9 cellular contexts compared by ENCODE assay signal in the genomic region with DNA sequence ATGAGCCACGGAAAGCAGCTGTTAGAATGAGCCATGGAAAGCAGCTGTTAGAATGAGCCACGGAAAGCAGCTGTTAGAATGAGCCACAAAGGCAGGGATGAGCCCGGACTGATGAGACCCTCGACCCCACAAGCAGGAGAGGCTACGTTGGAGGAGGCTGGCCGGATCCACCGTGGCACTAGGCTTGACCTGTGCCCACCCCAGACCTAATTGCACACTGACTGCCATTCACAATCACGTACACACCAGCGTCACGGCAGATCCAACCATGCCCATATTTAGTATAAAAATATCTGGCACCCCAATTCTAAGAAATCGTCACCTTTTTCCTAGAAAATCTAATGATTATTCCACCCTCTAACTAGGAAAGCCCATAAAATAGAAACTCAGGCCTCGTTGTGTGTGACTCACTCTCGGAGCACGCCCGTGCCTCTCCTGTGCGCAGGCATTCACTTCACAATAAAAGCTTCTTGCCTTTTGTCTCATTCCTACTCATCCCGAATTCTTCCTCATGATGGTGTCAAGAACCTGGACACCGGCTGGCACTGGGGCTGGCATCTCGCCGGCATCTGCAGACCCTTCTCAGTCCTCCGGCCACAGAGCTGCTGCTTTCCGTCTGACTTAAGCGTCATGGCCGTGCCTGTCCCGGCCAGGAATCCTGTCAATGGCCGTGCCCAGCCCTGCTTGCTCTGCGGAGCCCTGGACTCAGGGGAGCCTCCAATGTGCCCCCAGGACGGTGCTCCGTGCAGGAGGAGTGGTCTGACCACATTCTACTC. TPM values are rescaled to one million over a fixed set of nuclear protein-coding genes. Genes with fewer than 3 reads are reported as not detected.
DNase-seq lines count a peak whose midpoint lies in the region; ATAC-seq, FAIRE-seq and TF ChIP-seq lines count a peak whose summit lies in the region.
"Had no signal": no experiment of that assay in that cellular context is flagged by ENCODE, and none has a peak within 500 bp of the region (broad histone marks: within the 10 kb centered on the region; RNA-seq: fewer than 3 reads in every experiment).

No MANE protein-coding gene starts in this region.

- DNase-seq in H54 (ENCODE audit: insufficient read length, low spot score) (peak; percentile 94), SJSA1 (ENCODE audit: low read depth in 1 of 2, low spot score in 2 of 2) (peak; percentile 84 to 86), foreskin keratinocyte (peak; percentile 68 to 85), D341Med (ENCODE audit: low spot score) (no peak), SIG-M5 treated with dmso at 0.1 percent for 504 hours (lab: John Stamatoyannopoulos, UW; ENCODE audit: unreplicated experiment) (no peak), Ammon's horn (ENCODE audit: low spot score) (no peak)

- peak overlapping the region; percentile 81 for H3K4me2 ChIP-seq in skeletal muscle satellite cell (ENCODE audit: low read length)

- no peak for TF ChIP-seq CTCF in foreskin keratinocyte (conservative IDR thresholded peaks at IDR 0.05)

- FAIRE-seq in H54 (lab: Jason Lieb, UNC), result no peak
- FAIRE-seq: frontal cortex had no signal

- no peaks in the 10 kb centered on the region for H3K27me3 ChIP-seq in SJSA1 (replicated peaks)
- H3K27me3 ChIP-seq in foreskin keratinocyte, result no peaks in the 10 kb centered on the region
- no peaks in the 10 kb centered on the region for H3K27me3 ChIP-seq in skeletal muscle satellite cell (ENCODE audit: control insufficient read depth, insufficient read depth, low read length)

- ATAC-seq in foreskin keratinocyte (peak; percentile 78), GM21526 (IDR thresholded peaks at IDR 0.05; ENCODE audit: low FRiP score, unreplicated experiment) (no peak)

- peak overlapping the region; percentile 26 for H3K4me3 ChIP-seq in SJSA1
- peak overlapping the region; percentile 57 for H3K4me3 ChIP-seq in skeletal muscle satellite cell (ENCODE audit: low read length)

- no peaks in the 10 kb centered on the region for H3K36me3 ChIP-seq in SJSA1
- no peaks in the 10 kb centered on the region for H3K36me3 ChIP-seq in skeletal muscle satellite cell (ENCODE audit: insufficient read depth, low read length)

- TF ChIP-seq POLR2A in H54 (IDR thresholded peaks at IDR 0.05; ENCODE audit: low read depth, low read length), result no peak

- H3K4me1 ChIP-seq in SJSA1 (replicated peaks), result peaks cover 47% of the 10 kb centered on the region
- H3K4me1 ChIP-seq in foreskin keratinocyte, result peaks cover 14% of the 10 kb centered on the region
- H3K4me1 ChIP-seq in skeletal muscle satellite cell (ENCODE audit: control insufficient read depth, insufficient read depth, low read length), result peaks cover 32% of the 10 kb centered on the region

- H3K27ac ChIP-seq in SJSA1, result peak overlapping the region; percentile 42
- peak overlapping the region; percentile 78 for H3K27ac ChIP-seq in foreskin keratinocyte

- H3K9ac ChIP-seq in skeletal muscle satellite cell (ENCODE audit: low read depth, low read length), result peak overlapping the region; percentile 23

- H3K9me3 ChIP-seq in SJSA1 (replicated peaks) (no peaks in the 10 kb centered on the region), skeletal muscle satellite cell (replicated peaks; ENCODE audit: low read length) (no peaks in the 10 kb centered on the region)

RNA-seq across cellular contexts. Expression of gene SECTM1, which starts 5.5 kb away (rescaled TPM):
- 5.3 and 6.3 TPM in 2 replicates for total RNA-seq in SJSA1 (2014; rRNA removed; shearing (Covaris generic))
- total RNA-seq in foreskin keratinocyte, result 5.0 and 6.6 TPM in 2 replicates
- polyA plus RNA-seq in foreskin keratinocyte, result 8.2 and 9.5 TPM in 2 replicates
- total RNA-seq in skeletal muscle satellite cell (2012; rRNA removed), result 5.9 and 7.9 TPM in 2 replicates

RNA-seq across cellular contexts. Expression of gene TEX19, which starts 20.0 kb away (rescaled TPM):
- total RNA-seq in SJSA1 (2014; rRNA removed; shearing (Covaris generic)), result 0.19 and 0.34 TPM in 2 replicates
- total RNA-seq in foreskin keratinocyte, result 0.07 TPM in 1 of 2 replicates, not detected in the other
- polyA plus RNA-seq in foreskin keratinocyte, result 0.02 TPM in 1 of 2 replicates, not detected in the other
- total RNA-seq in skeletal muscle satellite cell (2012; rRNA removed), result 0.25 TPM in 1 of 2 replicates, not detected in the other
- total RNA-seq: frontal cortex had no signal

RNA-seq across cellular contexts. Expression of gene CD7, which starts 21.6 kb away (rescaled TPM):
- not detected in 2 replicates for total RNA-seq in SJSA1 (2014; rRNA removed; shearing (Covaris generic))
- total RNA-seq in foreskin keratinocyte, result not detected in 2 replicates
- not detected in 2 replicates for polyA plus RNA-seq in foreskin keratinocyte
- 0.51 and 1.3 TPM in 2 replicates for total RNA-seq in skeletal muscle satellite cell (2012; rRNA removed)
- total RNA-seq: frontal cortex had no signal

RNA-seq across cellular contexts. Expression of gene UTS2R, which starts 32.5 kb away (rescaled TPM):
- 0.18 TPM in 1 of 2 replicates, not detected in the other for total RNA-seq in SJSA1 (2014; rRNA removed; shearing (Covaris generic))
- total RNA-seq in foreskin keratinocyte, result not detected in 2 replicates
- polyA plus RNA-seq in foreskin keratinocyte, result not detected in 2 replicates
- total RNA-seq in skeletal muscle satellite cell (2012; rRNA removed), result 1.5 TPM in 1 of 2 replicates, not detected in the other
- total RNA-seq: frontal cortex had no signal

Comparison
In these comparisons a context has a peak if more than half of its experiments do, and no peak if none do; other contexts are left out.
1. DNase-seq: peak in H54 (single experiment), SJSA1 (2 of 2) and foreskin keratinocyte (2 of 2); none in D341Med (single experiment), SIG-M5 treated with dmso at 0.1 percent for 504 hours (single experiment) and Ammon's horn (single experiment).